ENCODE assay signal across 20 cellular contexts in genomic region chr1:215290018-215290417, GRCh38.
DNase-seq lines count a peak whose midpoint lies in the region; TF ChIP-seq lines count a peak whose summit lies in the region.
"Had no signal": no experiment of that assay in that cellular context is flagged by ENCODE, and none has a peak within 500 bp of the region (broad histone marks: within the 10 kb centered on the region; RNA-seq: fewer than 3 reads in every experiment).

No MANE protein-coding gene starts in this region.

- no peak overlapping the region for H3K9ac ChIP-seq in skeletal muscle satellite cell (ENCODE audit: low read depth, low read length)

- H3K4me2 ChIP-seq in skeletal muscle satellite cell (ENCODE audit: low read length), result peak overlapping the region; percentile 22

- H3K36me3 Mint-ChIP-seq in HFFc6 (ENCODE audit: low read depth), result peaks cover 14% of the 10 kb centered on the region
- H3K36me3 Mint-ChIP-seq in glutamatergic neuron (ENCODE audit: unreplicated experiment), result no peaks in the 10 kb centered on the region
- H3K36me3 Mint-ChIP-seq: CD4-positive, CD25-positive, alpha-beta regulatory T cell had no signal

- peaks cover 10% of the 10 kb centered on the region for H3K4me1 ChIP-seq in skeletal muscle satellite cell (ENCODE audit: control insufficient read depth, insufficient read depth, low read length)
- H3K4me1 ChIP-seq: BE2C had no signal

- no peaks in the 10 kb centered on the region for H3K36me3 ChIP-seq in skeletal muscle satellite cell (ENCODE audit: insufficient read depth, low read length)
- H3K36me3 ChIP-seq: BE2C, MG63 had no signal

- H3K4me3 Mint-ChIP-seq in HFFc6 (no peak overlapping the region), glutamatergic neuron (ENCODE audit: unreplicated experiment) (no peak overlapping the region)
- H3K4me3 Mint-ChIP-seq: CD4-positive, CD25-positive, alpha-beta regulatory T cell had no signal

- H3K27ac Mint-ChIP-seq in HFFc6, result no peak overlapping the region
- H3K27ac Mint-ChIP-seq in glutamatergic neuron (ENCODE audit: unreplicated experiment), result no peak overlapping the region
- H3K27ac Mint-ChIP-seq: CD4-positive, CD25-positive, alpha-beta regulatory T cell had no signal

- DNase-seq in EL, result peak; percentile 18
- DNase-seq in HFFc6, result peak; percentile 27
- DNase-seq in choroid plexus epithelial cell (ENCODE audit: low read depth), result peak; percentile 1
- no peak for DNase-seq in activated CD4-positive, CD25-positive, alpha-beta regulatory T cell (lab: John Stamatoyannopoulos, UW)
- DNase-seq in glutamatergic neuron, result no peak
- no peak for DNase-seq in GM10266 (ENCODE audit: extremely low spot score)
- DNase-seq: ACHN; BE2C; CD4-positive, CD25-positive, alpha-beta regulatory T cell; COR-L47; DMS 273 treated with DMSO at 0.1 percent for 48 hours; DND-41; GF-D8; MG63; NCI-H1048; NCI-H1436; NCI-H2029; NCI-H526 treated with DMSO at 0.1 percent for 48 hours; SW 1271 had no signal

- H3K4me1 Mint-ChIP-seq in HFFc6 (ENCODE audit: low read depth) (peaks cover 23% of the 10 kb centered on the region), glutamatergic neuron (ENCODE audit: low read depth, unreplicated experiment) (no peaks in the 10 kb centered on the region)
- H3K4me1 Mint-ChIP-seq: CD4-positive, CD25-positive, alpha-beta regulatory T cell had no signal

- H3K4me3 ChIP-seq in choroid plexus epithelial cell (ENCODE audit: low read depth, low read length), result no peak overlapping the region
- H3K4me3 ChIP-seq in skeletal muscle satellite cell (ENCODE audit: low read length), result no peak overlapping the region
- H3K4me3 ChIP-seq: MG63 had no signal

- TF ChIP-seq CTCF in HFFc6 (IDR thresholded peaks at IDR 0.05) (no peak), choroid plexus epithelial cell (conservative IDR thresholded peaks at IDR 0.05; ENCODE audit: low read depth, low read length) (no peak), glutamatergic neuron (IDR thresholded peaks at IDR 0.05; ENCODE audit: partially characterized antibody, unreplicated experiment) (no peak), GM10266 (IDR thresholded peaks at IDR 0.05; ENCODE audit: control insufficient read depth, insufficient read depth, low read depth, missing control alignments) (no peak)

- H3K9me3 ChIP-seq in skeletal muscle satellite cell (replicated peaks; ENCODE audit: low read length), result peaks cover 4% of the 10 kb centered on the region
- H3K9me3 ChIP-seq: BE2C had no signal

- no peaks in the 10 kb centered on the region for H3K27me3 ChIP-seq in skeletal muscle satellite cell (ENCODE audit: control insufficient read depth, insufficient read depth, low read length)
- H3K27me3 ChIP-seq: BE2C, MG63 had no signal

- H3K9me3 Mint-ChIP-seq in HFFc6 (peaks cover 15% of the 10 kb centered on the region), glutamatergic neuron (ENCODE audit: unreplicated experiment) (no peaks in the 10 kb centered on the region)

- no peaks in the 10 kb centered on the region for H3K27me3 Mint-ChIP-seq in HFFc6 (ENCODE audit: insufficient read depth)
- H3K27me3 Mint-ChIP-seq in glutamatergic neuron (ENCODE audit: unreplicated experiment), result no peaks in the 10 kb centered on the region
- H3K27me3 Mint-ChIP-seq: CD4-positive, CD25-positive, alpha-beta regulatory T cell had no signal

Comparison
In these comparisons a context has a peak if more than half of its experiments do, and no peak if none do; other contexts are left out.
1. DNase-seq: peak in EL (single experiment), HFFc6 (single experiment) and choroid plexus epithelial cell (single experiment); none in activated CD4-positive, CD25-positive, alpha-beta regulatory T cell (0 of 4), glutamatergic neuron (single experiment) and GM10266 (single experiment).